Comparison of ENCODE assay signal across 28 cellular contexts in genomic region chr7:28724563-28724962, GRCh38.
"Had no signal": no experiment of that assay in that cellular context is flagged by ENCODE, and none has a peak within 500 bp of the region (broad histone marks: within the 10 kb centered on the region; RNA-seq: fewer than 3 reads in every experiment).

No MANE protein-coding gene starts in this region.

- H3K9ac ChIP-seq: neural progenitor cell had no signal

- H3K79me2 ChIP-seq: hepatocyte had no signal

- ATAC-seq: left cardiac atrium; lower lobe of right lung; naive thymus-derived CD8-positive, alpha-beta T cell; pancreas; sciatic nerve; stimulated activated naive B cell treated with anti-CD40 and anti-IgM and Interleukin-4, amounts not matched to agents 10 μg/mL and 1 μg/mL and 100 μg/mL, for 72 hours; stimulated activated naive CD8-positive, alpha-beta T cell treated with anti-CD3 and anti-CD28 coated beads, Interleukin-15, Interleukin-2, amounts not matched to agents 100 U/mL and 50 U/mL, for 24 hours had no signal

- DNase-seq: heart right ventricle; islet precursor cell; left cardiac atrium; lower lobe of right lung; mammary epithelial cell; mesenchymal stem cell; naive thymus-derived CD8-positive, alpha-beta T cell; pancreas; posterior cingulate gyrus; retina; right cardiac atrium; stimulated activated CD4-positive, alpha-beta T cell treated with anti-CD3 and anti-CD28 coated beads, Interleukin-12 subunit alpha, Interleukin-12 subunit beta, amount 100 ng/mL, for 4 hours; stimulated activated CD4-positive, alpha-beta T cell treated with anti-CD3 and anti-CD28 coated beads, Interleukin-15, amount 100 ng/mL, for 24 hours; stimulated activated CD4-positive, alpha-beta T cell treated with anti-CD3 and anti-CD28 coated beads, Interleukin-2, amount 100 ng/mL, for 24 hours; stimulated activated CD4-positive, alpha-beta T cell treated with anti-CD3 and anti-CD28 coated beads, Interleukin-4, amount 100 ng/mL, for 1 hour; stimulated activated naive B cell treated with anti-CD40 and anti-IgM and Interleukin-4, amounts not matched to agents 10 μg/mL and 1 μg/mL and 100 μg/mL, for 72 hours; stimulated activated naive CD8-positive, alpha-beta T cell treated with anti-CD3 and anti-CD28 coated beads, Interleukin-15, Interleukin-2, amounts not matched to agents 100 U/mL and 50 U/mL, for 24 hours; stomach; uterus had no signal

- H3K36me3 ChIP-seq: neural progenitor cell, pancreas, prostate gland, stomach, uterus had no signal

- H3K4me1 ChIP-seq: lower lobe of right lung, pancreas, uterus had no signal

- H3K27ac ChIP-seq: hepatocyte, lower lobe of right lung, neural progenitor cell, neutrophil, pancreas, prostate gland, skin epidermis, stomach, thoracic aorta, uterus had no signal

- H3K4me3 ChIP-seq: heart right ventricle, hepatocyte, lower lobe of right lung, neural progenitor cell, pancreas, prostate gland, skin epidermis, stomach, suprapubic skin, thoracic aorta, tibial nerve, uterus had no signal

- H2AFZ ChIP-seq: hepatocyte, neural progenitor cell had no signal

- H3K9me3 ChIP-seq: heart right ventricle, lower lobe of right lung, neutrophil, pancreas, prostate gland, stomach, suprapubic skin, thoracic aorta, tibial nerve, uterus had no signal

- H3K27me3 ChIP-seq: heart right ventricle, hepatocyte, neural progenitor cell, stomach, suprapubic skin, tibial nerve, uterus had no signal

- H3K4me2 ChIP-seq: hepatocyte had no signal
